Comparison of ENCODE assay signal across 1 cellular context in genomic region chr14:101535808-101536207, GRCh38.
TF ChIP-seq lines count a peak whose summit lies in the region.

No MANE protein-coding gene starts in this region.

TF ChIP-seq in HepG2, 621 proteins besides CTCF, POLR2A, EP300 and RAD21 (continued from another document):
- TF ChIP-seq, protein P1, sequence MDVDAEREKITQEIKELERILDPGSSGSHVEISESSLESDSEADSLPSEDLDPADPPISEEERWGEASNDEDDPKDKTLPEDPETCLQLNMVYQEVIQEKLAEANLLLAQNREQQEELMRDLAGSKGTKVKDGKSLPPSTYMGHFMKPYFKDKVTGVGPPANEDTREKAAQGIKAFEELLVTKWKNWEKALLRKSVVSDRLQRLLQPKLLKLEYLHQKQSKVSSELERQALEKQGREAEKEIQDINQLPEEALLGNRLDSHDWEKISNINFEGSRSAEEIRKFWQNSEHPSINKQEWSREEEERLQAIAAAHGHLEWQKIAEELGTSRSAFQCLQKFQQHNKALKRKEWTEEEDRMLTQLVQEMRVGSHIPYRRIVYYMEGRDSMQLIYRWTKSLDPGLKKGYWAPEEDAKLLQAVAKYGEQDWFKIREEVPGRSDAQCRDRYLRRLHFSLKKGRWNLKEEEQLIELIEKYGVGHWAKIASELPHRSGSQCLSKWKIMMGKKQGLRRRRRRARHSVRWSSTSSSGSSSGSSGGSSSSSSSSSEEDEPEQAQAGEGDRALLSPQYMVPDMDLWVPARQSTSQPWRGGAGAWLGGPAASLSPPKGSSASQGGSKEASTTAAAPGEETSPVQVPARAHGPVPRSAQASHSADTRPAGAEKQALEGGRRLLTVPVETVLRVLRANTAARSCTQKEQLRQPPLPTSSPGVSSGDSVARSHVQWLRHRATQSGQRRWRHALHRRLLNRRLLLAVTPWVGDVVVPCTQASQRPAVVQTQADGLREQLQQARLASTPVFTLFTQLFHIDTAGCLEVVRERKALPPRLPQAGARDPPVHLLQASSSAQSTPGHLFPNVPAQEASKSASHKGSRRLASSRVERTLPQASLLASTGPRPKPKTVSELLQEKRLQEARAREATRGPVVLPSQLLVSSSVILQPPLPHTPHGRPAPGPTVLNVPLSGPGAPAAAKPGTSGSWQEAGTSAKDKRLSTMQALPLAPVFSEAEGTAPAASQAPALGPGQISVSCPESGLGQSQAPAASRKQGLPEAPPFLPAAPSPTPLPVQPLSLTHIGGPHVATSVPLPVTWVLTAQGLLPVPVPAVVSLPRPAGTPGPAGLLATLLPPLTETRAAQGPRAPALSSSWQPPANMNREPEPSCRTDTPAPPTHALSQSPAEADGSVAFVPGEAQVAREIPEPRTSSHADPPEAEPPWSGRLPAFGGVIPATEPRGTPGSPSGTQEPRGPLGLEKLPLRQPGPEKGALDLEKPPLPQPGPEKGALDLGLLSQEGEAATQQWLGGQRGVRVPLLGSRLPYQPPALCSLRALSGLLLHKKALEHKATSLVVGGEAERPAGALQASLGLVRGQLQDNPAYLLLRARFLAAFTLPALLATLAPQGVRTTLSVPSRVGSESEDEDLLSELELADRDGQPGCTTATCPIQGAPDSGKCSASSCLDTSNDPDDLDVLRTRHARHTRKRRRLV (CRISPR knock-in tag; IDR thresholded peaks at IDR 0.05), result no peak
- TF ChIP-seq ZFP37 (CRISPR knock-in tag; IDR thresholded peaks at IDR 0.05; ENCODE audit: borderline replicate concordance) (no peak), SIX4 (CRISPR knock-in tag; IDR thresholded peaks at IDR 0.05) (no peak), CHD2 (IDR thresholded peaks at IDR 0.05; ENCODE audit: low read depth, low read length) (no peak), THAP11 (CRISPR knock-in tag; IDR thresholded peaks at IDR 0.05) (no peak), ZFAT (CRISPR knock-in tag; conservative IDR thresholded peaks at IDR 0.05) (no peak), NFE2L2 (IDR thresholded peaks at IDR 0.05; ENCODE audit: low read length) (no peak), ZNF7 (CRISPR knock-in tag; IDR thresholded peaks at IDR 0.05) (no peak), TP53 (CRISPR knock-in tag; conservative IDR thresholded peaks at IDR 0.05) (no peak), PTBP1 (IDR thresholded peaks at IDR 0.05; ENCODE audit: low read depth, low read length, poor library complexity, severe bottlenecking) (no peak)
- TF ChIP-seq, protein P2, sequence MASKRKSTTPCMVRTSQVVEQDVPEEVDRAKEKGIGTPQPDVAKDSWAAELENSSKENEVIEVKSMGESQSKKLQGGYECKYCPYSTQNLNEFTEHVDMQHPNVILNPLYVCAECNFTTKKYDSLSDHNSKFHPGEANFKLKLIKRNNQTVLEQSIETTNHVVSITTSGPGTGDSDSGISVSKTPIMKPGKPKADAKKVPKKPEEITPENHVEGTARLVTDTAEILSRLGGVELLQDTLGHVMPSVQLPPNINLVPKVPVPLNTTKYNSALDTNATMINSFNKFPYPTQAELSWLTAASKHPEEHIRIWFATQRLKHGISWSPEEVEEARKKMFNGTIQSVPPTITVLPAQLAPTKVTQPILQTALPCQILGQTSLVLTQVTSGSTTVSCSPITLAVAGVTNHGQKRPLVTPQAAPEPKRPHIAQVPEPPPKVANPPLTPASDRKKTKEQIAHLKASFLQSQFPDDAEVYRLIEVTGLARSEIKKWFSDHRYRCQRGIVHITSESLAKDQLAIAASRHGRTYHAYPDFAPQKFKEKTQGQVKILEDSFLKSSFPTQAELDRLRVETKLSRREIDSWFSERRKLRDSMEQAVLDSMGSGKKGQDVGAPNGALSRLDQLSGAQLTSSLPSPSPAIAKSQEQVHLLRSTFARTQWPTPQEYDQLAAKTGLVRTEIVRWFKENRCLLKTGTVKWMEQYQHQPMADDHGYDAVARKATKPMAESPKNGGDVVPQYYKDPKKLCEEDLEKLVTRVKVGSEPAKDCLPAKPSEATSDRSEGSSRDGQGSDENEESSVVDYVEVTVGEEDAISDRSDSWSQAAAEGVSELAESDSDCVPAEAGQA (IDR thresholded peaks at IDR 0.05; ENCODE audit: low read depth), result no peak
- TF ChIP-seq, protein P2 (CRISPR knock-in tag; IDR thresholded peaks at IDR 0.05; ENCODE audit: borderline replicate concordance), result no peak
